ENCODE assay signal across 10 cellular contexts in the genomic region with DNA sequence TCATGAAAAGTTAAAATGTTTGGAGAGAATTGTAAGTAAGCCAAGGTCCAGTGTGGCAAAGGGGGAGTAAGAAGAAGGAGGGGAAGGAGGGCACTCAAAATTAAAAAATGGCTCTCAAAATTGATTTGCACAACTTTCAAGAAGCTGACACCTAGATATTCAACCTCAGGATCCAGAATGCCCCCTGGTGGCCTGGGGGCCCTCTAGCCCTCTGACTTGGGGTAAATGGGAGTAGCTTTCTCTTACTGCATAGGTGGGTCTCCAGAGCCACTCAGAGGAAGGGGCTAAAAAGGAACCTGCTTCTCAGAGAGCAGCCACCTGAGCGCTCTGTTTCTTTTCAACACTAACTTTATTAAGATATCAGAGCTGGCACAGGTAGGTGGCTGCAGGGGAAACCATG.
DNase-seq lines count a peak whose midpoint lies in the region; ATAC-seq and TF ChIP-seq lines count a peak whose summit lies in the region.
"Had no signal": no experiment of that assay in that cellular context is flagged by ENCODE, and none has a peak within 500 bp of the region (broad histone marks: within the 10 kb centered on the region; RNA-seq: fewer than 3 reads in every experiment).

No MANE protein-coding gene starts in this region.

- RAD21 ChIA-PET in HCT116 (lab: Charles Lee; ENCODE audit: low non-redundant PET in 1 of 2, low total read pairs in 2 of 2, uncharacterized antibody in 2 of 2, unreplicated experiment in 2 of 2): no interaction called here

- H3K4me2 ChIP-seq in DND-41 (ENCODE audit: insufficient read depth, low read length) (no peak overlapping the region), HCT116 (ENCODE audit: low read length) (no peak overlapping the region), OCI-LY3 (ENCODE audit: low read length) (no peak overlapping the region)

- no peaks in the 10 kb centered on the region for H4K20me1 ChIP-seq in DND-41 (ENCODE audit: insufficient read depth, low read length)
- H4K20me1 ChIP-seq in HCT116 (ENCODE audit: insufficient read depth): no peaks in the 10 kb centered on the region
- H4K20me1 ChIP-seq in OCI-LY3 (ENCODE audit: insufficient read depth, low read length): no peaks in the 10 kb centered on the region

- POLR2A ChIA-PET in HCT116 (lab: Charles Lee): no interaction called here

- no peaks in the 10 kb centered on the region for H3K9me2 ChIP-seq in HCT116 (ENCODE audit: insufficient read depth)

- H2AFZ ChIP-seq in DND-41 (ENCODE audit: low read depth, low read length): no peak overlapping the region
- no peak overlapping the region for H2AFZ ChIP-seq in HCT116 (ENCODE audit: low read depth, low read length, poor library complexity, severe bottlenecking)
- H2AFZ ChIP-seq in OCI-LY3 (ENCODE audit: low read depth, low read length): peak overlapping the region; percentile 59; the same call in 1 of the 2 replicates

- intact Hi-C loops in HCT116 (cut with micrococcal nuclease): no loop called here
- intact Hi-C loops in posterior vena cava (cut with DNase I): no loop called here

- TF ChIP-seq RAD21 in HCT116 (IDR thresholded peaks at IDR 0.05; ENCODE audit: low read depth): no peak

- no peaks in the 10 kb centered on the region for H3K36me3 ChIP-seq in DND-41 (ENCODE audit: insufficient read depth, low read length)
- H3K36me3 ChIP-seq in HCT116 (ENCODE audit: control insufficient read depth in 1 of 2, insufficient read depth in 2 of 2, low read length in 2 of 2): no peaks in the 10 kb centered on the region
- no peaks in the 10 kb centered on the region for H3K36me3 ChIP-seq in OCI-LY3 (replicated peaks; ENCODE audit: low read depth, low read length)

- H3K27me3 ChIP-seq in DND-41 (ENCODE audit: insufficient read depth, low read length, poor library complexity) (no peaks in the 10 kb centered on the region), HCT116 (ENCODE audit: insufficient read depth, low read length) (no peaks in the 10 kb centered on the region), OCI-LY3 (ENCODE audit: low read depth, low read length) (no peaks in the 10 kb centered on the region)

- CTCF ChIA-PET in HCT116 (lab: Charles Lee): no interaction called here

- H3K4me1 ChIP-seq in DND-41 (ENCODE audit: insufficient read depth, low read length) (0 out of 2 replicates have a peak, but pooled peaks cover 4% of the 10 kb centered on the region), HCT116 (ENCODE audit: control insufficient read depth in 1 of 2, insufficient read depth in 2 of 2, low read length in 2 of 2) (no peaks in the 10 kb centered on the region), OCI-LY3 (ENCODE audit: low read length) (peaks cover 12% of the 10 kb centered on the region; the same call in 1 of the 2 replicates)

- BruUV-seq in HCT116 (replicated peaks; lab: Mats Ljungman, UMichigan): no TSS peak

- TF ChIP-seq CTCF in DND-41 (IDR thresholded peaks at IDR 0.05; ENCODE audit: borderline replicate concordance, extremely low read depth, low read length, poor library complexity, severe bottlenecking) (peak; percentile 68), HCT116 (IDR thresholded peaks at IDR 0.05 in 2 of 3, conservative IDR thresholded peaks at IDR 0.05 in 1 of 3; ENCODE audit: borderline replicate concordance in 1 of 3, insufficient read depth in 1 of 3, low read depth in 2 of 3, low read length in 2 of 3) (peak in 2 of 3 experiments; percentile 10 to 20; a peak in 1 of 6 replicates), OCI-LY3 (IDR thresholded peaks at IDR 0.05; ENCODE audit: low read depth, low read length) (peak; percentile 84)

- H3K79me2 ChIP-seq in DND-41 (ENCODE audit: insufficient read depth, low read length) (no peaks in the 10 kb centered on the region), HCT116 (ENCODE audit: insufficient read depth, low read length) (no peaks in the 10 kb centered on the region), OCI-LY3 (ENCODE audit: low read length) (no peaks in the 10 kb centered on the region)

- no peak for TF ChIP-seq POLR2A in HCT116 (IDR thresholded peaks at IDR 0.05; ENCODE audit: borderline replicate concordance, extremely low read depth, insufficient read depth, insufficient read length)

- H3K27ac ChIP-seq in DND-41 (ENCODE audit: low read length) (no peak overlapping the region), HCT116 (ENCODE audit: low read depth, low read length) (no peak overlapping the region), OCI-LY3 (ENCODE audit: low read length) (no peak overlapping the region)

- H3K4me3 ChIP-seq in DND-41 (ENCODE audit: low read depth in 1 of 2, low read length in 2 of 2) (no peak overlapping the region), HCT116 (replicated peaks in 1 of 2; ENCODE audit: low read depth in 1 of 2, low read length in 2 of 2) (no peak overlapping the region), OCI-LY3 (ENCODE audit: low read length) (no peak overlapping the region)

- no peaks in the 10 kb centered on the region for H3K9me3 ChIP-seq in DND-41 (ENCODE audit: insufficient read depth, low read length, severe bottlenecking)
- H3K9me3 ChIP-seq in HCT116 (ENCODE audit: control insufficient read depth in 1 of 2, insufficient read depth in 1 of 2, low read depth in 1 of 2, low read length in 2 of 2): peaks cover 0 to 4% of the 10 kb centered on the region in 2 experiments; a peak in 1 of 4 replicates
- H3K9me3 ChIP-seq in OCI-LY3 (ENCODE audit: insufficient read depth, low read length): no peaks in the 10 kb centered on the region

- peak; percentile 56 for DNase-seq in DND-41
- DNase-seq in HCT116 (ENCODE audit: low read depth, low spot score): no peak
- peak; percentile 23 for DNase-seq in iPS DF 19.7 (ENCODE audit: low read depth, low spot score)
- no peak for DNase-seq in A172 (ENCODE audit: low spot score)
- DNase-seq in posterior vena cava (ENCODE audit: low spot score): no peak
- DNase-seq in activated CD8-positive, alpha-beta memory T cell treated with anti-CD3 and anti-CD28 coated beads for 24 hours: no peak
- DNase-seq: activated B cell treated with CpG ODN at 0.5 μM for 24 hours, aorta, natural killer cell had no signal

- ATAC-seq in DND-41 (ENCODE audit: insufficient read depth, low read depth): peak; percentile 73
- ATAC-seq in HCT116: no peak
- ATAC-seq: natural killer cell had no signal

- H3K9ac ChIP-seq in DND-41 (ENCODE audit: low read depth, low read length) (no peak overlapping the region), HCT116 (ENCODE audit: low read length) (no peak overlapping the region), OCI-LY3 (ENCODE audit: low read length) (no peak overlapping the region)

TF ChIP-seq in HCT116, 20 proteins besides CTCF, POLR2A, EP300 and RAD21:
- TF ChIP-seq, protein P1, sequence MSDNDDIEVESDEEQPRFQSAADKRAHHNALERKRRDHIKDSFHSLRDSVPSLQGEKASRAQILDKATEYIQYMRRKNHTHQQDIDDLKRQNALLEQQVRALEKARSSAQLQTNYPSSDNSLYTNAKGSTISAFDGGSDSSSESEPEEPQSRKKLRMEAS (IDR thresholded peaks at IDR 0.05): no peak
- TF ChIP-seq EZH2 (IDR thresholded peaks at IDR 0.05) (no peak), EGR1 (IDR thresholded peaks at IDR 0.05; ENCODE audit: low read depth) (no peak), ELF1 (IDR thresholded peaks at IDR 0.05; ENCODE audit: borderline replicate concordance, low read depth) (no peak), ZBTB33 (IDR thresholded peaks at IDR 0.05; ENCODE audit: extremely low read depth, insufficient replicate concordance, low read length) (no peak), TCF7L2 (IDR thresholded peaks at IDR 0.05; ENCODE audit: borderline replicate concordance, extremely low read depth, insufficient read depth, insufficient read length) (no peak), EZH2phosphoT487 (IDR thresholded peaks at IDR 0.05; ENCODE audit: borderline replicate concordance) (no peak), ZNF274 (IDR thresholded peaks at IDR 0.05; ENCODE audit: low read depth, low read length) (no peak), SP1 (IDR thresholded peaks at IDR 0.05; ENCODE audit: low read depth) (no peak), YY1 (IDR thresholded peaks at IDR 0.05; ENCODE audit: extremely low read depth, insufficient replicate concordance, low read depth, low read length) (no peak), ZFX (IDR thresholded peaks at IDR 0.05) (no peak), JUND (IDR thresholded peaks at IDR 0.05) (no peak), SRF (IDR thresholded peaks at IDR 0.05; ENCODE audit: low read depth) (no peak)
- TF ChIP-seq, protein P2, sequence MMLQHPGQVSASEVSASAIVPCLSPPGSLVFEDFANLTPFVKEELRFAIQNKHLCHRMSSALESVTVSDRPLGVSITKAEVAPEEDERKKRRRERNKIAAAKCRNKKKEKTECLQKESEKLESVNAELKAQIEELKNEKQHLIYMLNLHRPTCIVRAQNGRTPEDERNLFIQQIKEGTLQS (IDR thresholded peaks at IDR 0.05): no peak

Comparison
In these comparisons a context has a peak if more than half of its experiments do, and no peak if none do; other contexts are left out.
1. DNase-seq: peak in DND-41 (single experiment) and iPS DF 19.7 (single experiment); none in HCT116 (single experiment), A172 (single experiment), posterior vena cava (single experiment) and activated CD8-positive, alpha-beta memory T cell treated with anti-CD3 and anti-CD28 coated beads for 24 hours (single experiment).
2. CTCF ChIP-seq: peak in every context shown above with its lines; median percentile 84 in OCI-LY3; 68 in DND-41; 15 in HCT116.